16 cellular contexts compared by ENCODE assay signal in the genomic region with DNA sequence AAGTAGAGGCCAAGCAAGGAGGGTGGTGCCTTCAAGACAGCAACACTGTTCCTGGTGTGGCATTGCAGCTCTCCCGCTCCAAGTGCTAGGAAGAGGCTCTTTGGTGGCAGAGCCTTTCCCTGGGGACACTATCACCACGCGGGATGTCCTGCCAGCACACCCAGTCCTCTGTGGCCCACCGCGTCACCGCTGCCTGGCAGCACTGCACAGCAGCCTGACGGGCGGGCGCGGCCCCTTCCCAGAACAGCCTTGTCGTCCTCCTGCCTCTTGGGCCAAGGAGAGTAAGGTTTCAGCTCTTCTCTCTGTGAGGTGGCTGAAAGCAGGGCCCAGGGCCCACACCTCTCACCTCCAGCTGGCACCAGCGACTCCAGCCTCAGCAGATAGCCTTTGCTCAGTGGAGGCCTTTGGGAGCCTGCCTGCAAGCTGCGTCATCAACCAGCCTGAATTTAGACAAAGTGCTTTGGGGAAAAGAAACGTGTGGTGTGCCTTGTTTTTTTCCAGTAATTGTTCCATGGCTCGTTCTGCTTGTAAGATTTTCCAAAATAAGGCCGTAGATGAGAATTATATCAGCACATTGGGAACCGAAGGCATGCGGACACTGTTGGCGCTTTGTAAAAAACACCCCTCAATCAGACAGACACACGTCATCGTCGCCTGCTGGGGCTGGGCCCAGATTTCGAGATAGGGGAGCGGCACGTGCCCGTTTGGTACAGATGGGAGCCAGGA.
DNase-seq lines count a peak whose midpoint lies in the region; ATAC-seq, FAIRE-seq and TF ChIP-seq lines count a peak whose summit lies in the region.
"Had no signal": no experiment of that assay in that cellular context is flagged by ENCODE, and none has a peak within 500 bp of the region (broad histone marks: within the 10 kb centered on the region; RNA-seq: fewer than 3 reads in every experiment).

No MANE protein-coding gene starts in this region.

- CTCF ChIA-PET in HepG2 (lab: Yijun Ruan, JAX; ENCODE audit: low intra/inter-chr PET ratio, low total read pairs), result no interaction called here
- CTCF ChIA-PET in activated CD8-positive, alpha-beta T cell treated with anti-CD3 and anti-CD28 coated beads, Interleukin-2, amount 10 ng/mL, durations not matched to agents 7 days and 5 days (lab: Charles Lee), result no interaction called here
- CTCF ChIA-PET in activated naive CD4-positive, alpha-beta T cell treated with anti-CD3 and anti-CD28 coated beads for 36 hours (lab: Charles Lee), result no interaction called here

- no peak overlapping the region for H3K27ac ChIP-seq in HepG2 (ENCODE audit: extremely low read length, insufficient read depth, low read length)
- no peak overlapping the region for H3K27ac ChIP-seq in right lobe of liver
- H3K27ac ChIP-seq: neutrophil had no signal

- TF ChIP-seq CTCF in HepG2 (CRISPR knock-in tag; IDR thresholded peaks at IDR 0.05) (no peak), right lobe of liver (IDR thresholded peaks at IDR 0.05) (no peak)

- H3K27me3 ChIP-seq in HepG2 (ENCODE audit: control insufficient read depth in 1 of 2, insufficient read depth in 2 of 2, low read length in 2 of 2) (no peaks in the 10 kb centered on the region), right lobe of liver (no peaks in the 10 kb centered on the region)
- H3K27me3 ChIP-seq: neutrophil had no signal

- no peak overlapping the region for H3K4me3 Mint-ChIP-seq in activated CD8-positive, alpha-beta T cell treated with anti-CD3 and anti-CD28 coated beads, Interleukin-2, amount 10 ng/mL, durations not matched to agents 7 days and 5 days
- H3K4me3 Mint-ChIP-seq in activated naive CD4-positive, alpha-beta T cell treated with anti-CD3 and anti-CD28 coated beads for 36 hours, result no peak overlapping the region
- H3K4me3 Mint-ChIP-seq: activated B cell treated with CpG ODN at 0.5 μM for 24 hours had no signal

- H3K9me3 Mint-ChIP-seq in activated CD8-positive, alpha-beta T cell treated with anti-CD3 and anti-CD28 coated beads, Interleukin-2, amount 10 ng/mL, durations not matched to agents 7 days and 5 days (ENCODE audit: insufficient read depth), result no peaks in the 10 kb centered on the region
- no peaks in the 10 kb centered on the region for H3K9me3 Mint-ChIP-seq in activated naive CD4-positive, alpha-beta T cell treated with anti-CD3 and anti-CD28 coated beads for 36 hours
- H3K9me3 Mint-ChIP-seq: activated B cell treated with CpG ODN at 0.5 μM for 24 hours had no signal

- DNase-seq in HepG2 (ENCODE audit: low spot score) (no peak), right lobe of liver (no peak), fibroblast of peridontal ligament (ENCODE audit: extremely low read depth) (peak; percentile 71), posterior vena cava (ENCODE audit: low spot score) (peak; percentile 97), COLO829 (ENCODE audit: low spot score) (no peak)
- DNase-seq in activated CD8-positive, alpha-beta T cell treated with anti-CD3 and anti-CD28 coated beads, Interleukin-2, amount 10 ng/mL, durations not matched to agents 7 days and 5 days, result no peak
- DNase-seq in activated naive CD4-positive, alpha-beta T cell treated with anti-CD3 and anti-CD28 coated beads for 36 hours, result no peak
- DNase-seq: activated B cell treated with CpG ODN at 0.5 μM for 24 hours; activated naive CD4-positive, alpha-beta T cell; AML-193; H7; NCI-H446 treated with DMSO at 0.1 percent for 48 hours; SHP77 treated with DMSO at 0.1 percent for 48 hours; stimulated activated CD4-positive, alpha-beta T cell treated with anti-CD3 and anti-CD28 coated beads, Interleukin-4, amount 100 ng/mL, for 4 hours had no signal

- intact Hi-C loops in HepG2 (cut with micrococcal nuclease; ENCODE audit: unreplicated experiment), result no loop called here
- intact Hi-C loops in right lobe of liver (cut with DNase I), result no loop called here
- intact Hi-C loops in posterior vena cava (cut with DNase I), result loop anchor here in 1 of 2 donors (5.0 kb wide), 1 partner anchor 122 kb away; a partner anchor contains a TSS
- intact Hi-C loops in activated naive CD4-positive, alpha-beta T cell treated with anti-CD3 and anti-CD28 coated beads for 36 hours (cut with micrococcal nuclease), result no loop called here

- BruUV-seq in HepG2 (replicated peaks; lab: Mats Ljungman, UMichigan), result no TSS peak

- no peaks in the 10 kb centered on the region for H3K27me3 Mint-ChIP-seq in activated CD8-positive, alpha-beta T cell treated with anti-CD3 and anti-CD28 coated beads, Interleukin-2, amount 10 ng/mL, durations not matched to agents 7 days and 5 days (ENCODE audit: low read depth)
- no peaks in the 10 kb centered on the region for H3K27me3 Mint-ChIP-seq in activated naive CD4-positive, alpha-beta T cell treated with anti-CD3 and anti-CD28 coated beads for 36 hours (ENCODE audit: low read depth)
- H3K27me3 Mint-ChIP-seq: activated B cell treated with CpG ODN at 0.5 μM for 24 hours had no signal

- H3K9me3 ChIP-seq in HepG2 (ENCODE audit: low read length) (no peaks in the 10 kb centered on the region), right lobe of liver (no peaks in the 10 kb centered on the region)
- H3K9me3 ChIP-seq: neutrophil had no signal

- no peak overlapping the region for H3K27ac Mint-ChIP-seq in activated CD8-positive, alpha-beta T cell treated with anti-CD3 and anti-CD28 coated beads, Interleukin-2, amount 10 ng/mL, durations not matched to agents 7 days and 5 days
- H3K27ac Mint-ChIP-seq in activated naive CD4-positive, alpha-beta T cell treated with anti-CD3 and anti-CD28 coated beads for 36 hours, result no peak overlapping the region
- H3K27ac Mint-ChIP-seq: activated B cell treated with CpG ODN at 0.5 μM for 24 hours had no signal

- H4K20me1 ChIP-seq in HepG2 (ENCODE audit: insufficient read depth, low read length), result no peaks in the 10 kb centered on the region

- H3K4me2 ChIP-seq in HepG2 (ENCODE audit: low read depth, low read length), result no peak overlapping the region

- WGBS in HepG2 (ENCODE audit: low lambda C conversion rate), result 96% methylated on average over 25 of the region's 26 CpGs
- 89% methylated on average over 9 of the region's 26 CpGs for WGBS in right lobe of liver (ENCODE audit: insufficient coverage, low coverage, low lambda C conversion rate, missing lambda C conversion rate)

- H3K36me3 ChIP-seq in HepG2 (replicated peaks in 1 of 2; ENCODE audit: control insufficient read depth in 1 of 2, insufficient read depth in 2 of 2, low read length in 2 of 2), result peaks cover 40 to 75% of the 10 kb centered on the region in 2 experiments
- H3K36me3 ChIP-seq in right lobe of liver, result peaks cover 0 to 67% (median 12%) of the 10 kb centered on the region in 4 donors

- POLR2A ChIA-PET in HepG2 (lab: Yijun Ruan, JAX), result no interaction called here
- POLR2A ChIA-PET in activated CD8-positive, alpha-beta T cell treated with anti-CD3 and anti-CD28 coated beads, Interleukin-2, amount 10 ng/mL, durations not matched to agents 7 days and 5 days (lab: Charles Lee), result no interaction called here

- ATAC-seq in HepG2 (no peak), right lobe of liver (no peak), GM18873 (IDR thresholded peaks at IDR 0.05; ENCODE audit: low FRiP score, unreplicated experiment) (no peak)
- no peak for ATAC-seq in activated CD8-positive, alpha-beta T cell treated with anti-CD3 and anti-CD28 coated beads, Interleukin-2, amount 10 ng/mL, durations not matched to agents 7 days and 5 days

- no peak overlapping the region for H2AFZ ChIP-seq in HepG2 (ENCODE audit: low read length)

- FAIRE-seq in HepG2 (lab: Jason Lieb, UNC), result no peak

- H3K4me3 ChIP-seq in HepG2 (replicated peaks in 1 of 3; ENCODE audit: insufficient read depth in 1 of 3, low read depth in 2 of 3, low read length in 3 of 3) (no peak overlapping the region), right lobe of liver (no peak overlapping the region)

- no peak for TF ChIP-seq RAD21 in HepG2 (CRISPR knock-in tag; IDR thresholded peaks at IDR 0.05)

- H3K4me1 ChIP-seq in HepG2 (ENCODE audit: insufficient read depth, low read length) (peaks cover 13% of the 10 kb centered on the region), right lobe of liver (no peaks in the 10 kb centered on the region)

- TF ChIP-seq EP300 in HepG2 (IDR thresholded peaks at IDR 0.05; ENCODE audit: low read depth in 2 of 2, low read length in 2 of 2), result no peak
- no peak for TF ChIP-seq EP300 in HepG2 (CRISPR knock-in tag; IDR thresholded peaks at IDR 0.05; ENCODE audit: borderline replicate concordance)

- peaks cover 29% of the 10 kb centered on the region for H3K4me1 Mint-ChIP-seq in activated CD8-positive, alpha-beta T cell treated with anti-CD3 and anti-CD28 coated beads, Interleukin-2, amount 10 ng/mL, durations not matched to agents 7 days and 5 days (ENCODE audit: low read depth)
- peaks cover 3% of the 10 kb centered on the region for H3K4me1 Mint-ChIP-seq in activated naive CD4-positive, alpha-beta T cell treated with anti-CD3 and anti-CD28 coated beads for 36 hours (ENCODE audit: low read depth)

- no peaks in the 10 kb centered on the region for H3K79me2 ChIP-seq in HepG2 (ENCODE audit: insufficient read depth, low read length)

- TF ChIP-seq POLR2A in HepG2 (IDR thresholded peaks at IDR 0.05; ENCODE audit: insufficient read depth in 1 of 2, low read depth in 2 of 2, low read length in 2 of 2) (no peak), right lobe of liver (IDR thresholded peaks at IDR 0.05) (no peak)

- in situ Hi-C loops in HepG2 (cut with HindIII; ENCODE audit: extremely low pct_ligation_motif_present, low pct_unique_long_range_greater_than_20kb), result no loop called here

- H3K36me3 Mint-ChIP-seq in activated CD8-positive, alpha-beta T cell treated with anti-CD3 and anti-CD28 coated beads, Interleukin-2, amount 10 ng/mL, durations not matched to agents 7 days and 5 days (ENCODE audit: low read depth), result peaks cover 68% of the 10 kb centered on the region
- peaks cover 16% of the 10 kb centered on the region for H3K36me3 Mint-ChIP-seq in activated naive CD4-positive, alpha-beta T cell treated with anti-CD3 and anti-CD28 coated beads for 36 hours (ENCODE audit: low read depth)

- no peak overlapping the region for H3K9ac ChIP-seq in HepG2 (ENCODE audit: insufficient read depth, low read depth, low read length)

TF ChIP-seq in HepG2, 621 proteins besides CTCF, POLR2A, EP300 and RAD21 (continues in another document):
- TF ChIP-seq POGZ (CRISPR knock-in tag; IDR thresholded peaks at IDR 0.05) (no peak), ZNF282 (IDR thresholded peaks at IDR 0.05; ENCODE audit: partially characterized antibody) (no peak), PAF1 (CRISPR knock-in tag; IDR thresholded peaks at IDR 0.05) (no peak), TGIF2 (CRISPR knock-in tag; IDR thresholded peaks at IDR 0.05) (no peak), SKI (IDR thresholded peaks at IDR 0.05; ENCODE audit: partially characterized antibody) (no peak), ZFP1 (CRISPR knock-in tag; IDR thresholded peaks at IDR 0.05) (no peak)
- TF ChIP-seq, protein P1, sequence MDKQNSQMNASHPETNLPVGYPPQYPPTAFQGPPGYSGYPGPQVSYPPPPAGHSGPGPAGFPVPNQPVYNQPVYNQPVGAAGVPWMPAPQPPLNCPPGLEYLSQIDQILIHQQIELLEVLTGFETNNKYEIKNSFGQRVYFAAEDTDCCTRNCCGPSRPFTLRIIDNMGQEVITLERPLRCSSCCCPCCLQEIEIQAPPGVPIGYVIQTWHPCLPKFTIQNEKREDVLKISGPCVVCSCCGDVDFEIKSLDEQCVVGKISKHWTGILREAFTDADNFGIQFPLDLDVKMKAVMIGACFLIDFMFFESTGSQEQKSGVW (CRISPR knock-in tag; IDR thresholded peaks at IDR 0.05; ENCODE audit: borderline replicate concordance), result no peak

Comparison
In these comparisons a context has a peak if more than half of its experiments do, and no peak if none do; other contexts are left out.
1. DNase-seq: peak in fibroblast of peridontal ligament (single experiment) and posterior vena cava (single experiment); none in HepG2 (single experiment), right lobe of liver (0 of 3), activated CD8-positive, alpha-beta T cell treated with anti-CD3 and anti-CD28 coated beads, Interleukin-2, amount 10 ng/mL, durations not matched to agents 7 days and 5 days (single experiment), COLO829 (single experiment) and activated naive CD4-positive, alpha-beta T cell treated with anti-CD3 and anti-CD28 coated beads for 36 hours (single experiment).